9 cellular contexts compared by ENCODE assay signal in genomic region chr5:64690417-64691151, GRCh38. TPM values are rescaled to one million over a fixed set of nuclear protein-coding genes. Genes with fewer than 3 reads are reported as not detected.
DNase-seq lines count a peak whose midpoint lies in the region; ATAC-seq and TF ChIP-seq lines count a peak whose summit lies in the region.
"Had no signal": no experiment of that assay in that cellular context is flagged by ENCODE, and none has a peak within 500 bp of the region (broad histone marks: within the 10 kb centered on the region; RNA-seq: fewer than 3 reads in every experiment).

Gene SHISAL2B, plus strand, starts transcription at chr5:64690503. Its CDS starts 121 bp downstream, at chr5:64690624.

- no peak within 1 kb of the TSS for H3K27ac ChIP-seq in upper lobe of right lung

- TF ChIP-seq RAD21 in Ishikawa (IDR thresholded peaks at IDR 0.05; ENCODE audit: low read depth) = no peak

- intact Hi-C loops in upper lobe of right lung (cut with DNase I) = no loop called here

- no peak within 1 kb of the TSS for H3K4me3 ChIP-seq in upper lobe of right lung
- H3K4me3 ChIP-seq: lung had no signal

- peaks cover 50% of the 10 kb centered on the region for H3K27me3 ChIP-seq in upper lobe of right lung

- no peaks in the 10 kb centered on the region for H3K9me3 ChIP-seq in upper lobe of right lung

- no peaks in the 10 kb centered on the region for H3K36me3 ChIP-seq in upper lobe of right lung

- DNase-seq in ELR (ENCODE audit: low read depth) (peak; percentile 30), amniotic epithelial cell (ENCODE audit: low read depth) (peak; percentile 6), iris pigment epithelial cell (ENCODE audit: low read depth) (peak; percentile 36), upper lobe of right lung (no peak), MV-4-11 (lab: John Stamatoyannopoulos, UW) (no peak)

- TF ChIP-seq CTCF in upper lobe of right lung (IDR thresholded peaks at IDR 0.05) = no peak

- no peak for TF ChIP-seq EP300 in Ishikawa (IDR thresholded peaks at IDR 0.05; ENCODE audit: borderline replicate concordance)

- ATAC-seq in upper lobe of right lung = peak; percentile 43
- ATAC-seq in GM21381 (IDR thresholded peaks at IDR 0.05; ENCODE audit: unreplicated experiment) = no peak
- ATAC-seq in GM19463 (IDR thresholded peaks at IDR 0.05; ENCODE audit: unreplicated experiment) = no peak

- H3K4me1 ChIP-seq in upper lobe of right lung = peaks cover 11% of the 10 kb centered on the region

TF ChIP-seq in Ishikawa, 13 proteins besides CTCF, POLR2A, EP300 and RAD21:
- TF ChIP-seq MAX (IDR thresholded peaks at IDR 0.05) (peak; percentile 72), NFIC (IDR thresholded peaks at IDR 0.05) (no peak)

RNA-seq across cellular contexts. Expression of gene SHISAL2B, which starts in this region (rescaled TPM):
- not detected for total RNA-seq in upper lobe of right lung

Comparison
In these comparisons a context has a peak if more than half of its experiments do, and no peak if none do; other contexts are left out.
1. Peak in ATAC-seq in upper lobe of right lung; RNA of the gene not detected or under 1 TPM.
2. DNase-seq: peak in ELR (single experiment), amniotic epithelial cell (single experiment) and iris pigment epithelial cell (single experiment); none in upper lobe of right lung (single experiment) and MV-4-11 (single experiment).